Comparison of ENCODE assay signal across 1 cellular context in the genomic region with DNA sequence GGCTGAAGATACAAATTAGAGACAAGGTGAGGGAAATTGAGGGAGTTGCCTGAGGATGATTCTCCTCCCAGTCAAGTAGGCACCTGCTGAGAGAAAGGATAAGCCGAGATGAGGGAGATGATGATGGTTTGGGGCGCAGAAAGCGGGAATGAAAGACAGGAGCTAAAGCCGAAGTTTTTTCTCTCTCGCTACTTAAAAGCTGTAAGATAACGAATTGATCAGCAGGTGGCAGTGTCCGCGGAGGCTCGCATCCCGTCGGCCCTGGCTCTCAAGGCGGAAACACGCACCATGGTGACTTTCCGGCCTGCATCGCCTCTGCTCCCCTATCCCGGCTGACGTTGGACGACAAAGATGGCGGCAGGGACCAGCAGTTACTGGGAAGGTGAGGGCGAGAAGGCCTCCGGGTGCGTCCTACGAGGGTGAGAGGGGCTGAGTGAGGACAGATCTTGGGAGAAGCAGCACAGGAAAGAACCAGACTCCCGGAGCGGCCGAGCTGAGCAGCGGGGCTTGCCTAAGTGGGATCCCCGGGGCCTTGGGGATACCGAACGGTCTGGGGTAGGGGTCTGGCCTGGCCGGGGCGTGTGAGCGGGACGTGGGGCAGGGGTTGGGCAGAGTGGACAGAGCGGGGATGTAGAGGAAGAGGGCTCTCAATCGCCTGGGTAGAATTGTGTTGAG.
A peak's percentile ranks its signal among the peaks of the same experiment; 100 is the strongest.
TF ChIP-seq lines count a peak whose summit lies in the region.

A gene (plus strand): TSS at position 326 of the 675 bp plus-strand sequence. CDS start 26 bp downstream, at position 352.

TF ChIP-seq in K562, 482 proteins besides CTCF, POLR2A, EP300 and RAD21 (continued from another document and continues in another):
- TF ChIP-seq MYBL2 (IDR thresholded peaks at IDR 0.05; ENCODE audit: low read depth) (no peak), MYBL2 (CRISPR knock-in tag; IDR thresholded peaks at IDR 0.05; ENCODE audit: borderline replicate concordance) (no peak), ZNF696 (CRISPR knock-in tag; conservative IDR thresholded peaks at IDR 0.05) (no peak), E2F3 (CRISPR knock-in tag; IDR thresholded peaks at IDR 0.05) (no peak), LCOR (CRISPR knock-in tag; IDR thresholded peaks at IDR 0.05) (no peak), PRMT5 (CRISPR knock-in tag; IDR thresholded peaks at IDR 0.05) (no peak), ZNF695 (CRISPR knock-in tag; IDR thresholded peaks at IDR 0.05) (no peak), ZFX (CRISPR knock-in tag; IDR thresholded peaks at IDR 0.05) (peak; percentile 99), CXXC5 (CRISPR knock-in tag; IDR thresholded peaks at IDR 0.05) (peak; percentile 62), ETV6 (IDR thresholded peaks at IDR 0.05; ENCODE audit: borderline replicate concordance in 1 of 2, low read depth in 2 of 2, low read length in 1 of 2) (no peak), ETV6 (CRISPR knock-in tag; IDR thresholded peaks at IDR 0.05; ENCODE audit: borderline replicate concordance) (no peak)
- TF ChIP-seq, protein P1, sequence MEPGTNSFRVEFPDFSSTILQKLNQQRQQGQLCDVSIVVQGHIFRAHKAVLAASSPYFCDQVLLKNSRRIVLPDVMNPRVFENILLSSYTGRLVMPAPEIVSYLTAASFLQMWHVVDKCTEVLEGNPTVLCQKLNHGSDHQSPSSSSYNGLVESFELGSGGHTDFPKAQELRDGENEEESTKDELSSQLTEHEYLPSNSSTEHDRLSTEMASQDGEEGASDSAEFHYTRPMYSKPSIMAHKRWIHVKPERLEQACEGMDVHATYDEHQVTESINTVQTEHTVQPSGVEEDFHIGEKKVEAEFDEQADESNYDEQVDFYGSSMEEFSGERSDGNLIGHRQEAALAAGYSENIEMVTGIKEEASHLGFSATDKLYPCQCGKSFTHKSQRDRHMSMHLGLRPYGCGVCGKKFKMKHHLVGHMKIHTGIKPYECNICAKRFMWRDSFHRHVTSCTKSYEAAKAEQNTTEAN (CRISPR knock-in tag; IDR thresholded peaks at IDR 0.05), result 0 out of 2 replicates have a peak, but pooled peaks have one; percentile 54
- TF ChIP-seq, protein P2, sequence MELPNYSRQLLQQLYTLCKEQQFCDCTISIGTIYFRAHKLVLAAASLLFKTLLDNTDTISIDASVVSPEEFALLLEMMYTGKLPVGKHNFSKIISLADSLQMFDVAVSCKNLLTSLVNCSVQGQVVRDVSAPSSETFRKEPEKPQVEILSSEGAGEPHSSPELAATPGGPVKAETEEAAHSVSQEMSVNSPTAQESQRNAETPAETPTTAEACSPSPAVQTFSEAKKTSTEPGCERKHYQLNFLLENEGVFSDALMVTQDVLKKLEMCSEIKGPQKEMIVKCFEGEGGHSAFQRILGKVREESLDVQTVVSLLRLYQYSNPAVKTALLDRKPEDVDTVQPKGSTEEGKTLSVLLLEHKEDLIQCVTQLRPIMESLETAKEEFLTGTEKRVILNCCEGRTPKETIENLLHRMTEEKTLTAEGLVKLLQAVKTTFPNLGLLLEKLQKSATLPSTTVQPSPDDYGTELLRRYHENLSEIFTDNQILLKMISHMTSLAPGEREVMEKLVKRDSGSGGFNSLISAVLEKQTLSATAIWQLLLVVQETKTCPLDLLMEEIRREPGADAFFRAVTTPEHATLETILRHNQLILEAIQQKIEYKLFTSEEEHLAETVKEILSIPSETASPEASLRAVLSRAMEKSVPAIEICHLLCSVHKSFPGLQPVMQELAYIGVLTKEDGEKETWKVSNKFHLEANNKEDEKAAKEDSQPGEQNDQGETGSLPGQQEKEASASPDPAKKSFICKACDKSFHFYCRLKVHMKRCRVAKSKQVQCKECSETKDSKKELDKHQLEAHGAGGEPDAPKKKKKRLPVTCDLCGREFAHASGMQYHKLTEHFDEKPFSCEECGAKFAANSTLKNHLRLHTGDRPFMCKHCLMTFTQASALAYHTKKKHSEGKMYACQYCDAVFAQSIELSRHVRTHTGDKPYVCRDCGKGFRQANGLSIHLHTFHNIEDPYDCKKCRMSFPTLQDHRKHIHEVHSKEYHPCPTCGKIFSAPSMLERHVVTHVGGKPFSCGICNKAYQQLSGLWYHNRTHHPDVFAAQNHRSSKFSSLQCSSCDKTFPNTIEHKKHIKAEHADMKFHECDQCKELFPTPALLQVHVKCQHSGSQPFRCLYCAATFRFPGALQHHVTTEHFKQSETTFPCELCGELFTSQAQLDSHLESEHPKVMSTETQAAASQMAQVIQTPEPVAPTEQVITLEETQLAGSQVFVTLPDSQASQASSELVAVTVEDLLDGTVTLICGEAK (IDR thresholded peaks at IDR 0.05), result peak; percentile 94
- TF ChIP-seq, protein P2 (CRISPR knock-in tag; IDR thresholded peaks at IDR 0.05), result no peak
- TF ChIP-seq, protein P3, sequence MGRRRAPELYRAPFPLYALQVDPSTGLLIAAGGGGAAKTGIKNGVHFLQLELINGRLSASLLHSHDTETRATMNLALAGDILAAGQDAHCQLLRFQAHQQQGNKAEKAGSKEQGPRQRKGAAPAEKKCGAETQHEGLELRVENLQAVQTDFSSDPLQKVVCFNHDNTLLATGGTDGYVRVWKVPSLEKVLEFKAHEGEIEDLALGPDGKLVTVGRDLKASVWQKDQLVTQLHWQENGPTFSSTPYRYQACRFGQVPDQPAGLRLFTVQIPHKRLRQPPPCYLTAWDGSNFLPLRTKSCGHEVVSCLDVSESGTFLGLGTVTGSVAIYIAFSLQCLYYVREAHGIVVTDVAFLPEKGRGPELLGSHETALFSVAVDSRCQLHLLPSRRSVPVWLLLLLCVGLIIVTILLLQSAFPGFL (CRISPR knock-in tag; IDR thresholded peaks at IDR 0.05), result no peak
- TF ChIP-seq, protein P4, sequence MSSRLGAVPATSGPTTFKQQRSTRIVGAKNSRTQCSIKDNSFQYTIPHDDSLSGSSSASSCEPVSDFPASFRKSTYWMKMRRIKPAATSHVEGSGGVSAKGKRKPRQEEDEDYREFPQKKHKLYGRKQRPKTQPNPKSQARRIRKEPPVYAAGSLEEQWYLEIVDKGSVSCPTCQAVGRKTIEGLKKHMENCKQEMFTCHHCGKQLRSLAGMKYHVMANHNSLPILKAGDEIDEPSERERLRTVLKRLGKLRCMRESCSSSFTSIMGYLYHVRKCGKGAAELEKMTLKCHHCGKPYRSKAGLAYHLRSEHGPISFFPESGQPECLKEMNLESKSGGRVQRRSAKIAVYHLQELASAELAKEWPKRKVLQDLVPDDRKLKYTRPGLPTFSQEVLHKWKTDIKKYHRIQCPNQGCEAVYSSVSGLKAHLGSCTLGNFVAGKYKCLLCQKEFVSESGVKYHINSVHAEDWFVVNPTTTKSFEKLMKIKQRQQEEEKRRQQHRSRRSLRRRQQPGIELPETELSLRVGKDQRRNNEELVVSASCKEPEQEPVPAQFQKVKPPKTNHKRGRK (tag; IDR thresholded peaks at IDR 0.05), result peak; percentile 61; the same call in 1 of the 2 replicates
- TF ChIP-seq, protein P5, sequence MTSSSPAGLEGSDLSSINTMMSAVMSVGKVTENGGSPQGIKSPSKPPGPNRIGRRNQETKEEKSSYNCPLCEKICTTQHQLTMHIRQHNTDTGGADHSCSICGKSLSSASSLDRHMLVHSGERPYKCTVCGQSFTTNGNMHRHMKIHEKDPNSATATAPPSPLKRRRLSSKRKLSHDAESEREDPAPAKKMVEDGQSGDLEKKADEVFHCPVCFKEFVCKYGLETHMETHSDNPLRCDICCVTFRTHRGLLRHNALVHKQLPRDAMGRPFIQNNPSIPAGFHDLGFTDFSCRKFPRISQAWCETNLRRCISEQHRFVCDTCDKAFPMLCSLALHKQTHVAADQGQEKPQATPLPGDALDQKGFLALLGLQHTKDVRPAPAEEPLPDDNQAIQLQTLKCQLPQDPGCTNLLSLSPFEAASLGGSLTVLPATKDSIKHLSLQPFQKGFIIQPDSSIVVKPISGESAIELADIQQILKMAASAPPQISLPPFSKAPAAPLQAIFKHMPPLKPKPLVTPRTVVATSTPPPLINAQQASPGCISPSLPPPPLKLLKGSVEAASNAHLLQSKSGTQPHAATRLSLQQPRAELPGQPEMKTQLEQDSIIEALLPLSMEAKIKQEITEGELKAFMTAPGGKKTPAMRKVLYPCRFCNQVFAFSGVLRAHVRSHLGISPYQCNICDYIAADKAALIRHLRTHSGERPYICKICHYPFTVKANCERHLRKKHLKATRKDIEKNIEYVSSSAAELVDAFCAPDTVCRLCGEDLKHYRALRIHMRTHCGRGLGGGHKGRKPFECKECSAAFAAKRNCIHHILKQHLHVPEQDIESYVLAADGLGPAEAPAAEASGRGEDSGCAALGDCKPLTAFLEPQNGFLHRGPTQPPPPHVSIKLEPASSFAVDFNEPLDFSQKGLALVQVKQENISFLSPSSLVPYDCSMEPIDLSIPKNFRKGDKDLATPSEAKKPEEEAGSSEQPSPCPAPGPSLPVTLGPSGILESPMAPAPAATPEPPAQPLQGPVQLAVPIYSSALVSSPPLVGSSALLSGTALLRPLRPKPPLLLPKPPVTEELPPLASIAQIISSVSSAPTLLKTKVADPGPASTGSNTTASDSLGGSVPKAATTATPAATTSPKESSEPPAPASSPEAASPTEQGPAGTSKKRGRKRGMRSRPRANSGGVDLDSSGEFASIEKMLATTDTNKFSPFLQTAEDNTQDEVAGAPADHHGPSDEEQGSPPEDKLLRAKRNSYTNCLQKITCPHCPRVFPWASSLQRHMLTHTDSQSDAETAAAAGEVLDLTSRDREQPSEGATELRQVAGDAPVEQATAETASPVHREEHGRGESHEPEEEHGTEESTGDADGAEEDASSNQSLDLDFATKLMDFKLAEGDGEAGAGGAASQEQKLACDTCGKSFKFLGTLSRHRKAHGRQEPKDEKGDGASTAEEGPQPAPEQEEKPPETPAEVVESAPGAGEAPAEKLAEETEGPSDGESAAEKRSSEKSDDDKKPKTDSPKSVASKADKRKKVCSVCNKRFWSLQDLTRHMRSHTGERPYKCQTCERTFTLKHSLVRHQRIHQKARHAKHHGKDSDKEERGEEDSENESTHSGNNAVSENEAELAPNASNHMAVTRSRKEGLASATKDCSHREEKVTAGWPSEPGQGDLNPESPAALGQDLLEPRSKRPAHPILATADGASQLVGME (CRISPR knock-in tag; IDR thresholded peaks at IDR 0.05), result peak; percentile 16; the same call in 1 of the 2 replicates
- TF ChIP-seq, protein P6, sequence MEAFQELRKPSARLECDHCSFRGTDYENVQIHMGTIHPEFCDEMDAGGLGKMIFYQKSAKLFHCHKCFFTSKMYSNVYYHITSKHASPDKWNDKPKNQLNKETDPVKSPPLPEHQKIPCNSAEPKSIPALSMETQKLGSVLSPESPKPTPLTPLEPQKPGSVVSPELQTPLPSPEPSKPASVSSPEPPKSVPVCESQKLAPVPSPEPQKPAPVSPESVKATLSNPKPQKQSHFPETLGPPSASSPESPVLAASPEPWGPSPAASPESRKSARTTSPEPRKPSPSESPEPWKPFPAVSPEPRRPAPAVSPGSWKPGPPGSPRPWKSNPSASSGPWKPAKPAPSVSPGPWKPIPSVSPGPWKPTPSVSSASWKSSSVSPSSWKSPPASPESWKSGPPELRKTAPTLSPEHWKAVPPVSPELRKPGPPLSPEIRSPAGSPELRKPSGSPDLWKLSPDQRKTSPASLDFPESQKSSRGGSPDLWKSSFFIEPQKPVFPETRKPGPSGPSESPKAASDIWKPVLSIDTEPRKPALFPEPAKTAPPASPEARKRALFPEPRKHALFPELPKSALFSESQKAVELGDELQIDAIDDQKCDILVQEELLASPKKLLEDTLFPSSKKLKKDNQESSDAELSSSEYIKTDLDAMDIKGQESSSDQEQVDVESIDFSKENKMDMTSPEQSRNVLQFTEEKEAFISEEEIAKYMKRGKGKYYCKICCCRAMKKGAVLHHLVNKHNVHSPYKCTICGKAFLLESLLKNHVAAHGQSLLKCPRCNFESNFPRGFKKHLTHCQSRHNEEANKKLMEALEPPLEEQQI (IDR thresholded peaks at IDR 0.05), result no peak
- TF ChIP-seq, protein P7, sequence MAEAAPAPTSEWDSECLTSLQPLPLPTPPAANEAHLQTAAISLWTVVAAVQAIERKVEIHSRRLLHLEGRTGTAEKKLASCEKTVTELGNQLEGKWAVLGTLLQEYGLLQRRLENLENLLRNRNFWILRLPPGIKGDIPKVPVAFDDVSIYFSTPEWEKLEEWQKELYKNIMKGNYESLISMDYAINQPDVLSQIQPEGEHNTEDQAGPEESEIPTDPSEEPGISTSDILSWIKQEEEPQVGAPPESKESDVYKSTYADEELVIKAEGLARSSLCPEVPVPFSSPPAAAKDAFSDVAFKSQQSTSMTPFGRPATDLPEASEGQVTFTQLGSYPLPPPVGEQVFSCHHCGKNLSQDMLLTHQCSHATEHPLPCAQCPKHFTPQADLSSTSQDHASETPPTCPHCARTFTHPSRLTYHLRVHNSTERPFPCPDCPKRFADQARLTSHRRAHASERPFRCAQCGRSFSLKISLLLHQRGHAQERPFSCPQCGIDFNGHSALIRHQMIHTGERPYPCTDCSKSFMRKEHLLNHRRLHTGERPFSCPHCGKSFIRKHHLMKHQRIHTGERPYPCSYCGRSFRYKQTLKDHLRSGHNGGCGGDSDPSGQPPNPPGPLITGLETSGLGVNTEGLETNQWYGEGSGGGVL (CRISPR knock-in tag; IDR thresholded peaks at IDR 0.05), result no peak
